ENCODE assay signal across 21 cellular contexts in genomic region chr22:40586781-40587180, GRCh38.
"Had no signal": no experiment of that assay in that cellular context is flagged by ENCODE, and none has a peak within 500 bp of the region (broad histone marks: within the 10 kb centered on the region; RNA-seq: fewer than 3 reads in every experiment).

No MANE protein-coding gene starts in this region.

- H3K9ac ChIP-seq: KMS-11 had no signal

- H3K9me3 Mint-ChIP-seq: activated CD8-positive, alpha-beta T cell treated with anti-CD3 and anti-CD28 coated beads for 36 hours; T-helper 2 cell treated with Interferon-gamma antibody and Interleukin-4, amounts not matched to agents 5 μg/mL and 100 μg/mL, for 36 hours had no signal

- H3K27me3 ChIP-seq: SJSA1 had no signal

- H3K4me1 ChIP-seq: SJSA1 had no signal

- ATAC-seq: activated CD8-positive, alpha-beta T cell treated with anti-CD3 and anti-CD28 coated beads for 36 hours; Panc1; SK-N-SH treated with all-trans-retinoic acid at 6 μM for 48 hours had no signal

- H3K9me3 ChIP-seq: SJSA1 had no signal

- H3K4me2 ChIP-seq: KMS-11 had no signal

- DNase-seq: activated CD4-positive, alpha-beta T cell treated with anti-CD3 and anti-CD28 coated beads for 4 hours; activated CD8-positive, alpha-beta memory T cell treated with anti-CD3 and anti-CD28 coated beads, Interleukin-2, amount 50 U/mL, for 4 hours; activated CD8-positive, alpha-beta T cell treated with anti-CD3 and anti-CD28 coated beads for 36 hours; activated T-cell treated with anti-CD3 and anti-CD28 coated beads, Interleukin-2, amount 50 U/mL, for 1 hour; cerebellar nuclear complex; NCI-H1092; NCI-H1417; NCI-H2029; NCI-H2107; NCI-H510A treated with DMSO at 0.1 percent for 48 hours; NCI-H69; NK-92 treated with Interleukin-12 subunit alpha and Interleukin-12 subunit beta, amount 100 ng/mL, for 24 hours; OCI-M1; RPMI8226; SHP77; SW 1271 had no signal

- H3K27me3 Mint-ChIP-seq: activated CD8-positive, alpha-beta T cell treated with anti-CD3 and anti-CD28 coated beads for 36 hours had no signal

- H3K4me3 Mint-ChIP-seq: activated CD8-positive, alpha-beta T cell treated with anti-CD3 and anti-CD28 coated beads for 36 hours; T-helper 2 cell treated with Interferon-gamma antibody and Interleukin-4, amounts not matched to agents 5 μg/mL and 100 μg/mL, for 36 hours had no signal

- H3K27ac Mint-ChIP-seq: activated CD8-positive, alpha-beta T cell treated with anti-CD3 and anti-CD28 coated beads for 36 hours; T-helper 2 cell treated with Interferon-gamma antibody and Interleukin-4, amounts not matched to agents 5 μg/mL and 100 μg/mL, for 36 hours had no signal

- H3K27ac ChIP-seq: KMS-11, SJSA1 had no signal

- H3K4me3 ChIP-seq: SJSA1 had no signal
